In genomic region chr19:46764817-46765291, GRCh38 we compare ENCODE assay signal across 19 cellular contexts. TPM values are rescaled to one million over a fixed set of nuclear protein-coding genes. Genes with fewer than 3 reads are reported as not detected.
A peak's percentile ranks its signal among the peaks of the same experiment; 100 is the strongest.
DNase-seq lines count a peak whose midpoint lies in the region; ATAC-seq, FAIRE-seq and TF ChIP-seq lines count a peak whose summit lies in the region.
"Had no signal": no experiment of that assay in that cellular context is flagged by ENCODE, and none has a peak within 500 bp of the region (broad histone marks: within the 10 kb centered on the region; RNA-seq: fewer than 3 reads in every experiment).

No MANE protein-coding gene starts in this region.

- POLR2A ChIA-PET in K562 (lab: Yijun Ruan, JAX), result interaction anchor here (0.8 to 2.8 kb wide), 5 partner anchors 9 to 256 kb away, joined by 3 to 11 read pairs (median 5); no protein-coding TSS in a partner anchor

- H3K27me3 ChIP-seq in K562 (ENCODE audit: control insufficient read depth in 2 of 2, insufficient read depth in 2 of 2, low read length in 2 of 2) (no peaks in the 10 kb centered on the region), testis (no peaks in the 10 kb centered on the region)

- H3K36me3 ChIP-seq in K562 (ENCODE audit: control insufficient read depth, insufficient read depth, low read length) (no peaks in the 10 kb centered on the region), testis (ENCODE audit: low read depth, missing control alignments) (no peaks in the 10 kb centered on the region)

- in situ Hi-C loops in K562 (cut with MboI), result loop anchor here (5.0 kb wide), 1 partner anchor 77 kb away; no protein-coding TSS in a partner anchor

- TF ChIP-seq POLR2A in K562 (conservative IDR thresholded peaks at IDR 0.05) (no peak), testis (IDR thresholded peaks at IDR 0.05) (no peak)

- H3K4me3 ChIP-seq in K562 (no peak overlapping the region), testis (no peak overlapping the region)

- TF ChIP-seq RAD21 in K562 (CRISPR knock-in tag; conservative IDR thresholded peaks at IDR 0.05 in 1 of 2, IDR thresholded peaks at IDR 0.05 in 1 of 2), result no peak

- H2AFZ ChIP-seq in K562 (ENCODE audit: low read depth, low read length), result no peak overlapping the region

- no peaks in the 10 kb centered on the region for H3K79me2 ChIP-seq in K562 (ENCODE audit: control insufficient read depth, insufficient read depth, low read length)

- CTCF ChIA-PET in K562 (lab: Yijun Ruan, JAX; ENCODE audit: low intra/inter-chr PET ratio), result interaction anchor here (0.6 kb wide), 1 partner anchor 72 kb away, joined by 4 read pairs; no protein-coding TSS in a partner anchor

- no peaks in the 10 kb centered on the region for H4K20me1 ChIP-seq in K562 (replicated peaks; ENCODE audit: control insufficient read depth, insufficient read depth, low read length)

- no peak for FAIRE-seq in K562 (lab: Jason Lieb, UNC)
- FAIRE-seq: RCC 7860 had no signal

- ATAC-seq in K562 (no peak), left lobe of liver (peak; percentile 65), HG03442 (IDR thresholded peaks at IDR 0.05; ENCODE audit: unreplicated experiment) (no peak)
- ATAC-seq: activated CD8-positive, alpha-beta memory T cell treated with anti-CD3 and anti-CD28 coated beads, Interleukin-2, amount 10 ng/mL, durations not matched to agents 7 days and 5 days; natural killer cell treated with Interleukin-12 subunit alpha and Interleukin-12 subunit beta and Interleukin-15 and Interleukin-18, amount 100 ng/mL, for 72 hours had no signal

- 67% methylated on average over 10 of the region's 11 CpGs for WGBS in K562 (ENCODE audit: insufficient coverage, low coverage, missing lambda C conversion rate)
- 38 to 57% methylated on average over 11 of the region's 11 CpGs for WGBS in testis, 2 donors

- H3K9ac ChIP-seq in K562 (ENCODE audit: insufficient read depth in 1 of 2, low read depth in 2 of 2, low read length in 2 of 2), result peak overlapping the region in 1 of 2 experiments; percentile 20; a peak in 1 of 4 replicates

- H3K9me1 ChIP-seq in K562 (ENCODE audit: control insufficient read depth, insufficient read depth, low read length), result no peaks in the 10 kb centered on the region

- H3K9me3 ChIP-seq in K562 (replicated peaks; ENCODE audit: control insufficient read depth, insufficient read depth, low read depth, low read length) (no peaks in the 10 kb centered on the region), testis (no peaks in the 10 kb centered on the region)

- intact Hi-C loops in K562 (cut with micrococcal nuclease), result no loop called here
- intact Hi-C loops in testis (cut with DNase I; ENCODE audit: low total_unique reads), result no loop called here

- H3K27ac ChIP-seq in K562 (ENCODE audit: extremely low read depth, low read depth, low read length) (no peak overlapping the region), testis (peak overlapping the region; percentile 76 to 83)
- H3K27ac ChIP-seq: C4-2B had no signal

- H3K4me1 ChIP-seq in K562 (replicated peaks in 1 of 2; ENCODE audit: control insufficient read depth in 2 of 2, insufficient read depth in 2 of 2, low read length in 2 of 2) (peaks cover under 1 to 7% of the 10 kb centered on the region in 2 experiments; a peak in 4 of 5 replicates), testis (peaks cover 16% of the 10 kb centered on the region)

- no peak overlapping the region for H3K4me2 ChIP-seq in K562 (ENCODE audit: insufficient read depth, low read length)

- no peak for TF ChIP-seq EP300 in K562 (IDR thresholded peaks at IDR 0.05; ENCODE audit: low read length)

- no TSS peak for BruUV-seq in K562 (replicated peaks; lab: Mats Ljungman, UMichigan)

- DNase-seq in NCI-H2029 (lab: John Stamatoyannopoulos, UW) (peak; percentile 37), NCI-H2029 treated with DMSO at 0.1 percent for 48 hours (lab: John Stamatoyannopoulos, UW) (no peak), K562 (ENCODE audit: extremely low read depth in 1 of 4, low spot score in 3 of 4) (peak in 1 of 4 experiments; percentile 4), left lobe of liver (ENCODE audit: low spot score) (no peak), testis (peak; percentile 93), epidermal melanocyte (ENCODE audit: insufficient read length, low spot score) (no peak), SIG-M5 treated with dmso at 0.1 percent for 504 hours (lab: John Stamatoyannopoulos, UW; ENCODE audit: unreplicated experiment) (no peak)
- DNase-seq: 8988T; activated B cell treated with CpG ODN at 0.5 μM for 24 hours; activated CD8-positive, alpha-beta memory T cell treated with anti-CD3 and anti-CD28 coated beads, Interleukin-2, amount 10 ng/mL, durations not matched to agents 7 days and 5 days; activated gamma-delta T cell treated with Interleukin-2 at 50 U/mL for 16 hours; aorta; dermis blood vessel endothelial cell; NCI-H2081 treated with DMSO at 0.1 percent for 48 hours; T-helper 1 cell had no signal

- TF ChIP-seq CTCF in K562 (IDR thresholded peaks at IDR 0.05 in 2 of 3, conservative IDR thresholded peaks at IDR 0.05 in 1 of 3; ENCODE audit: insufficient read depth in 2 of 3, low read depth in 1 of 3, low read length in 3 of 3) (no peak), testis (IDR thresholded peaks at IDR 0.05) (no peak)

RNA-seq across cellular contexts. Expression of gene STRN4, which starts 18.6 kb away (rescaled TPM):
- total RNA-seq in K562 (2011; cell fraction: chromatin; rRNA removed; ENCODE audit: low replicate concordance), result 149 and 335 TPM in 2 replicates
- total RNA-seq in K562 (2011; cell fraction: nucleolus; rRNA removed), result 167 and 175 TPM in 2 replicates
- 137 and 163 TPM in 2 replicates for total RNA-seq in K562 (2011; cell fraction: nucleoplasm; rRNA removed)
- total RNA-seq in K562 (2014; rRNA removed) (66.9 and 71.0 TPM in 2 replicates), K562 (2014; rRNA removed; fragmentation: Illumina TruSeq; extraction: Trizol) (18.0 and 21.6 TPM in 2 replicates), K562 (2015; rRNA removed; fragmentation: Illumina TruSeq; extraction: Trizol) (36.9 and 39.2 TPM in 2 replicates), K562 (2021) (79.2 and 82.7 TPM in 2 replicates), left lobe of liver (24.1 TPM), testis (100 to 1,000 TPM; 229 to 308 TPM)
- polyA plus RNA-seq in K562 (2011; rRNA removed) (42.8 and 60.4 TPM in 2 replicates), K562 (2014; fragmentation: Illumina TruSeq; extraction: Trizol) (34.8 and 63.9 TPM in 2 replicates), K562 (2014; fragmentation: Nextera tagmentation; extraction: Ambion mirVana) (1 to 10 TPM in 1 of 2 experiments, under 1 TPM in 1; 0.62 to 1.7 TPM), K562 (2014; rRNA removed) (81.4 and 83.7 TPM in 2 replicates), testis (ENCODE audit: insufficient read depth, low read depth, low replicate concordance) (213 TPM)
- 74.0 and 145 TPM in 2 replicates for polyA plus RNA-seq in K562 (2011; cell fraction: cytosol; rRNA removed)
- 204 and 318 TPM in 2 replicates for polyA plus RNA-seq in K562 (2011; cell fraction: nucleus; rRNA removed)
- 52.1 and 70.7 TPM in 2 replicates for polyA plus RNA-seq in K562 (2012)
- 37.1 and 38.4 TPM in 2 replicates for polyA minus RNA-seq in K562 (2011; rRNA and poly(A)+ RNA removed)
- 49.1 and 68.4 TPM in 2 replicates for polyA minus RNA-seq in K562 (2011; cell fraction: cytosol; rRNA and poly(A)+ RNA removed)
- 61.9 and 64.6 TPM in 2 replicates for polyA minus RNA-seq in K562 (2011; cell fraction: nucleus; rRNA and poly(A)+ RNA removed)

RNA-seq across cellular contexts. Expression of gene FKRP, which starts 19.0 kb away (rescaled TPM):
- 36.3 and 57.4 TPM in 2 replicates for total RNA-seq in K562 (2011; cell fraction: chromatin; rRNA removed; ENCODE audit: low replicate concordance)
- 33.4 and 35.1 TPM in 2 replicates for total RNA-seq in K562 (2011; cell fraction: nucleolus; rRNA removed)
- 38.6 TPM in 2 replicates for total RNA-seq in K562 (2011; cell fraction: nucleoplasm; rRNA removed)
- total RNA-seq in K562 (2014; rRNA removed) (8.2 and 11.3 TPM in 2 replicates), K562 (2014; rRNA removed; fragmentation: Illumina TruSeq; extraction: Trizol) (4.9 and 5.0 TPM in 2 replicates), K562 (2015; rRNA removed; fragmentation: Illumina TruSeq; extraction: Trizol) (7.3 and 7.6 TPM in 2 replicates), K562 (2021) (11.2 and 14.9 TPM in 2 replicates), left lobe of liver (6.6 TPM), testis (10 to 100 TPM; 33.0 to 37.2 TPM)
- polyA plus RNA-seq in K562 (2011; rRNA removed) (3.7 and 5.4 TPM in 2 replicates), K562 (2014; fragmentation: Illumina TruSeq; extraction: Trizol) (6.5 and 10.2 TPM in 2 replicates), K562 (2014; fragmentation: Nextera tagmentation; extraction: Ambion mirVana) (1 to 10 TPM in 1 of 2 experiments, under 1 TPM in 1; 0.68 to 1.1 TPM), K562 (2014; rRNA removed) (15.2 and 16.1 TPM in 2 replicates), testis (ENCODE audit: insufficient read depth, low read depth, low replicate concordance) (22.9 TPM)
- polyA plus RNA-seq in K562 (2011; cell fraction: cytosol; rRNA removed), result 4.9 and 11.1 TPM in 2 replicates
- 12.2 and 17.7 TPM in 2 replicates for polyA plus RNA-seq in K562 (2011; cell fraction: nucleus; rRNA removed)
- 14.0 and 18.1 TPM in 2 replicates for polyA plus RNA-seq in K562 (2012)
- 2.7 and 5.2 TPM in 2 replicates for polyA minus RNA-seq in K562 (2011; rRNA and poly(A)+ RNA removed)
- polyA minus RNA-seq in K562 (2011; cell fraction: cytosol; rRNA and poly(A)+ RNA removed), result 3.1 and 6.5 TPM in 2 replicates
- polyA minus RNA-seq in K562 (2011; cell fraction: nucleus; rRNA and poly(A)+ RNA removed), result 4.4 and 7.3 TPM in 2 replicates

RNA-seq across cellular contexts. Expression of gene SLC1A5, which starts 23.5 kb away (rescaled TPM):
- total RNA-seq in K562 (2011; cell fraction: chromatin; rRNA removed; ENCODE audit: low replicate concordance), result 143 and 394 TPM in 2 replicates
- total RNA-seq in K562 (2011; cell fraction: nucleolus; rRNA removed), result 510 and 601 TPM in 2 replicates
- total RNA-seq in K562 (2011; cell fraction: nucleoplasm; rRNA removed), result 377 and 409 TPM in 2 replicates
- total RNA-seq in K562 (2014; rRNA removed) (257 and 266 TPM in 2 replicates), K562 (2014; rRNA removed; fragmentation: Illumina TruSeq; extraction: Trizol) (77.5 and 94.9 TPM in 2 replicates), K562 (2015; rRNA removed; fragmentation: Illumina TruSeq; extraction: Trizol) (113 and 122 TPM in 2 replicates), K562 (2021) (398 and 417 TPM in 2 replicates), left lobe of liver (3.8 TPM), testis (10 to 100 TPM; 58.1 to 69.9 TPM)
- polyA plus RNA-seq in K562 (2011; rRNA removed) (134 and 227 TPM in 2 replicates), K562 (2014; fragmentation: Illumina TruSeq; extraction: Trizol) (250 and 336 TPM in 2 replicates), K562 (2014; fragmentation: Nextera tagmentation; extraction: Ambion mirVana) (10 to 100 TPM; 31.2 to 42.0 TPM), K562 (2014; rRNA removed) (169 and 256 TPM in 2 replicates), testis (ENCODE audit: insufficient read depth, low read depth, low replicate concordance) (91.0 TPM)
- polyA plus RNA-seq in K562 (2011; cell fraction: cytosol; rRNA removed), result 233 and 332 TPM in 2 replicates
- 141 and 179 TPM in 2 replicates for polyA plus RNA-seq in K562 (2011; cell fraction: nucleus; rRNA removed)
- polyA plus RNA-seq in K562 (2012), result 221 and 421 TPM in 2 replicates
- 150 and 164 TPM in 2 replicates for polyA minus RNA-seq in K562 (2011; rRNA and poly(A)+ RNA removed)
- polyA minus RNA-seq in K562 (2011; cell fraction: cytosol; rRNA and poly(A)+ RNA removed), result 145 and 162 TPM in 2 replicates
- polyA minus RNA-seq in K562 (2011; cell fraction: nucleus; rRNA and poly(A)+ RNA removed), result 58.6 and 64.8 TPM in 2 replicates

RNA-seq across cellular contexts. Expression of gene PRKD2, which starts 47.9 kb away (rescaled TPM):
- 31.5 and 62.0 TPM in 2 replicates for total RNA-seq in K562 (2011; cell fraction: chromatin; rRNA removed; ENCODE audit: low replicate concordance)
- total RNA-seq in K562 (2011; cell fraction: nucleolus; rRNA removed), result 35.2 and 35.7 TPM in 2 replicates
- 32.3 and 33.7 TPM in 2 replicates for total RNA-seq in K562 (2011; cell fraction: nucleoplasm; rRNA removed)
- total RNA-seq in K562 (2014; rRNA removed), result 29.2 and 35.1 TPM in 2 replicates
- 9.9 and 15.0 TPM in 2 replicates for total RNA-seq in K562 (2014; rRNA removed; fragmentation: Illumina TruSeq; extraction: Trizol)
- 14.9 and 19.0 TPM in 2 replicates for total RNA-seq in K562 (2015; rRNA removed; fragmentation: Illumina TruSeq; extraction: Trizol)
- total RNA-seq in K562 (2021), result 57.3 and 60.0 TPM in 2 replicates
- 11.0 and 11.1 TPM in 2 replicates for polyA plus RNA-seq in K562 (2011; rRNA removed)
- 11.6 and 24.2 TPM in 2 replicates for polyA plus RNA-seq in K562 (2011; cell fraction: cytosol; rRNA removed)
- 22.8 and 41.1 TPM in 2 replicates for polyA plus RNA-seq in K562 (2011; cell fraction: nucleus; rRNA removed)
- 36.8 and 42.8 TPM in 2 replicates for polyA plus RNA-seq in K562 (2012)
- polyA plus RNA-seq in K562 (2014; fragmentation: Illumina TruSeq; extraction: Trizol), result 23.8 and 34.1 TPM in 2 replicates
- polyA plus RNA-seq in K562 (2014; fragmentation: Nextera tagmentation; extraction: Ambion mirVana), result 1 to 10 TPM; 1.8 to 4.9 TPM
- 21.1 and 22.4 TPM in 2 replicates for polyA plus RNA-seq in K562 (2014; rRNA removed)
- polyA minus RNA-seq in K562 (2011; rRNA and poly(A)+ RNA removed), result 10.5 and 13.4 TPM in 2 replicates
- polyA minus RNA-seq in K562 (2011; cell fraction: cytosol; rRNA and poly(A)+ RNA removed), result 26.9 and 30.1 TPM in 2 replicates
- polyA minus RNA-seq in K562 (2011; cell fraction: nucleus; rRNA and poly(A)+ RNA removed), result 9.0 and 10.6 TPM in 2 replicates
- total RNA-seq in left lobe of liver, result 13.7 TPM
- total RNA-seq in testis, result 10 to 100 TPM; 25.6 to 35.4 TPM
- 22.6 TPM for polyA plus RNA-seq in testis (ENCODE audit: insufficient read depth, low read depth, low replicate concordance)

Comparison
In these comparisons a context has a peak if more than half of its experiments do, and no peak if none do; other contexts are left out.
1. DNase-seq: peak in NCI-H2029 (single experiment) and testis (single experiment); none in NCI-H2029 treated with DMSO at 0.1 percent for 48 hours (single experiment), left lobe of liver (single experiment), epidermal melanocyte (single experiment) and SIG-M5 treated with dmso at 0.1 percent for 504 hours (single experiment).
2. RNA of gene SLC1A5, which starts 23.5 kb away (total RNA-seq): 77.5 to 601 TPM in K562 and 58.1 to 69.9 TPM in testis; 3.8 TPM in left lobe of liver (single experiment); every median in the first group is over 10 times any median in the second.